1 cellular context compared by ENCODE assay signal in the genomic region with DNA sequence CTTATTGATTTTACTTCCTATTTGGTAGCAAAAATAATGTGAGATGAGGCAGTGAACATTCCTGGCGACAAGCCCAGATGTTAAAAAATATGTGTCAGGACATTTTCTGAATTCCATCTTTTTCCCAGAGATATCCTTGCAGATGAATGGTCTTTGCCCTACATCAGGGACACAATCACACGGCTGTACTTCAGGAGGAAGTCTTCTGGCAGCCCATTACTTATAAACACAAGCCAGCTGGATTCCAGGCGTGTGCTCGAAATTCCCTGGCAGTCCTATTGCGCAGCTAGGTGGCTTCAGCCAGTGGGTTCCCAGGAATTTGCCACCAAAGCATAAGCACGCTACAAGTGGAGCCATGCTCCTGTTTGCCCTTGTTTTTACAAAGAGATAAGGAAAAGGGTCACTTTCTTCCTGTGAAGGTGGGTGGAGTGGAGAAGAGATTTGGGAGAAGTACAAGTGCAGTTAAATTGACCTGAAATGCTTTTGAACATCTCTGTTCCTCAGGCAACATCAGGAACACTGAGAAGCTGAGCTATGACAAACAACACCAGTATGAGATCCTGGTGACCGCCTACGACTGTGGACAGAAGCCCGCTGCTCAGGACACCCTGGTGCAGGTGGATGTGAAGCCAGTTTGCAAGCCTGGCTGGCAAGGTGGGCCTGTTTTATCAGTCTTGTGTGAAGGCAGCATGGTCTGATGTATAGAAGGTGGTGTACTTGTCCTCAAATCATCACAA.
TF ChIP-seq lines count a peak whose summit lies in the region.

No MANE protein-coding gene starts in this region.

TF ChIP-seq in liver, 16 proteins besides CTCF, POLR2A, EP300 and RAD21 (continued from another document):
- TF ChIP-seq ZBTB33 (IDR thresholded peaks at IDR 0.05) (no peak), EGR1 (IDR thresholded peaks at IDR 0.05; ENCODE audit: low read depth in 2 of 2) (no peak), REST (IDR thresholded peaks at IDR 0.05) (no peak), JUND (IDR thresholded peaks at IDR 0.05) (no peak), HNF4A (conservative IDR thresholded peaks at IDR 0.05) (no peak), FOXA2 (IDR thresholded peaks at IDR 0.05) (no peak), RXRA (IDR thresholded peaks at IDR 0.05) (peak; percentile 8 to 30), HNF4G (IDR thresholded peaks at IDR 0.05) (no peak), FOXA1 (IDR thresholded peaks at IDR 0.05) (no peak), SP1 (IDR thresholded peaks at IDR 0.05) (peak; percentile 37), GABPA (IDR thresholded peaks at IDR 0.05 in 1 of 2, conservative IDR thresholded peaks at IDR 0.05 in 1 of 2) (no peak)
